Comparison of ENCODE assay signal across 8 cellular contexts in the genomic region with DNA sequence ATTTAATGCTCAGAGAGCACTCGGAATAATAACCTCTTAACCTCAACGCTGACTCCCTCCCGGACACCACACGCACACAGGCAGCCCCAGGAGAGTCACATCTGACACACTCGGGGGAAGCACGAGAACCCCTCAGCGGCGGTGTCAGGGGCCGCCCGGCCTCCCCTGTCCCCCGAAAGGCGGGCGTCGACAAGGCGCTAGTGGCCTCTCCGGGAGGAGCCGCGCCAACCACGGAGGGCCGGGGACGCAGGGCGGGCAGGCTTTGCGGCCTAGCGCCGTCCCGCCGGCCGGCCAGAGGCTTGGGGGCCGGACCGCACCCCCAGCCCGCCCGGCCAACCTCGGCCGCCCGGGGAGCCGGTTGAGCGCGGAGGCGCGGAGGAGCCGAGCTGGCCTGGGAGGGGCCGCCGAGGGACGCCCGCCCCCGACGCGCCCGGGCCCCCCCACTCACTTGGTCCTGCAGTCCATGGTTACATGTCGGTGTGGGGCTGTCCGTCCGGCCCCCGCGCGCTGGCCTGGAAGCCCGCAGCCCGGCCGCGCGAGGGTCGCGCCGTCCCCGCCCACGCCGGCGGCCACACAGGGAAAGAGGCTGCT. TPM values are rescaled to one million over a fixed set of nuclear protein-coding genes. Genes with fewer than 3 reads are reported as not detected.
DNase-seq lines count a peak whose midpoint lies in the region; ATAC-seq, FAIRE-seq and TF ChIP-seq lines count a peak whose summit lies in the region.

No MANE protein-coding gene starts in this region.

- no peaks in the 10 kb centered on the region for H3K27me3 ChIP-seq in bronchial epithelial cell (ENCODE audit: control insufficient read depth, insufficient read depth, low read length)

- H3K4me3 ChIP-seq in bronchial epithelial cell (ENCODE audit: low read depth, low read length) = peak overlapping the region; percentile 72

- peak; percentile 28 for ATAC-seq in GM19467 (IDR thresholded peaks at IDR 0.05; ENCODE audit: unreplicated experiment)
- ATAC-seq in HG03565 (IDR thresholded peaks at IDR 0.05; ENCODE audit: unreplicated experiment) = peak; percentile 17

- no peak for FAIRE-seq in bronchial epithelial cell (lab: Jason Lieb, UNC)

- DNase-seq in COLO668 (lab: John Stamatoyannopoulos, UW; ENCODE audit: unreplicated experiment) (peak; percentile 74), UCSD-AML1 (lab: John Stamatoyannopoulos, UW; ENCODE audit: unreplicated experiment) (peak; percentile 71), bronchial epithelial cell (ENCODE audit: low read depth) (no peak), kidney glomerular epithelial cell (lab: John Stamatoyannopoulos, UW) (peak; percentile 21), NCI-H1436 (lab: John Stamatoyannopoulos, UW) (no peak)
- DNase-seq in stimulated activated CD4-positive, alpha-beta T cell treated with anti-CD3 and anti-CD28 coated beads, Interleukin-2, amount 100 ng/mL, for 4 hours (ENCODE audit: low read depth) = peak; percentile 26

- no peak for TF ChIP-seq CTCF in bronchial epithelial cell (IDR thresholded peaks at IDR 0.05; ENCODE audit: insufficient read depth, low read length, severe bottlenecking)

- H3K36me3 ChIP-seq in bronchial epithelial cell (ENCODE audit: control insufficient read depth, insufficient read depth, low read length) = no peaks in the 10 kb centered on the region

RNA-seq across cellular contexts. Expression of a gene that starts 0.5 kb away (rescaled TPM):
- total RNA-seq in bronchial epithelial cell = 15.5 and 30.3 TPM in 2 replicates

Comparison
In these comparisons a context has a peak if more than half of its experiments do, and no peak if none do; other contexts are left out.
1. DNase-seq: peak in COLO668 (single experiment), UCSD-AML1 (single experiment), kidney glomerular epithelial cell (single experiment) and stimulated activated CD4-positive, alpha-beta T cell treated with anti-CD3 and anti-CD28 coated beads, Interleukin-2, amount 100 ng/mL, for 4 hours (single experiment); none in bronchial epithelial cell (single experiment) and NCI-H1436 (single experiment).